8 cellular contexts compared by ENCODE assay signal in genomic region chr3:170811928-170812591, GRCh38. TPM values are rescaled to one million over a fixed set of nuclear protein-coding genes. Genes with fewer than 3 reads are reported as not detected.
A peak's percentile ranks its signal among the peaks of the same experiment; 100 is the strongest.
DNase-seq lines count a peak whose midpoint lies in the region; ATAC-seq and TF ChIP-seq lines count a peak whose summit lies in the region.

No MANE protein-coding gene starts in this region.

- TF ChIP-seq CTCF in AG09309 (IDR thresholded peaks at IDR 0.05; ENCODE audit: control insufficient read depth, insufficient read depth, low read depth, low read length, missing control alignments) (peak; percentile 93), dorsolateral prefrontal cortex (IDR thresholded peaks at IDR 0.05 in 54 of 56, conservative IDR thresholded peaks at IDR 0.05 in 2 of 56; ENCODE audit: low read depth in 1 of 56, partially characterized antibody in 56 of 56) (peak; percentile 85 to 98 (median 94))

- ATAC-seq in GM19023 (IDR thresholded peaks at IDR 0.05; ENCODE audit: unreplicated experiment) (peak; percentile 77), HG03520 (IDR thresholded peaks at IDR 0.05; ENCODE audit: unreplicated experiment) (peak; percentile 78)

- H3K27me3 ChIP-seq in dorsolateral prefrontal cortex, result no peaks in the 10 kb centered on the region

- DNase-seq in AG09309 (ENCODE audit: low read depth) (peak; percentile 64), NCI-H748 (lab: John Stamatoyannopoulos, UW; ENCODE audit: unreplicated experiment) (peak; percentile 73), dorsolateral prefrontal cortex (peak; percentile 32 to 84 (median 54)), lung microvascular endothelial cell (ENCODE audit: low read depth in 2 of 2) (peak; percentile 78 to 90)
- peak; percentile 35 to 63 for DNase-seq in activated CD4-positive, alpha-beta T cell treated with anti-CD3 and anti-CD28 coated beads, Interleukin-2, amount 50 U/mL, for 24 hours (ENCODE audit: low read depth in 1 of 2, low spot score in 1 of 2)
- DNase-seq in stimulated activated CD8-positive, alpha-beta memory T cell treated with anti-CD3 and anti-CD28 coated beads, Interleukin-15, amount 100 ng/mL, for 1 hour (ENCODE audit: low read depth), result peak; percentile 41

- H3K27ac ChIP-seq in dorsolateral prefrontal cortex, result peak overlapping the region in 38 of 59 donors; percentile 1 to 71 (median 48)

- intact Hi-C loops in dorsolateral prefrontal cortex (cut with DNase I), result loop anchor here (1.0 to 10.0 kb wide), 8 partner anchors 120 to 627 kb away; partner anchors contain the start of genes CLDN11 (in 1 of the 2) and PHC3 (in 1 of the 2)

- H3K4me3 ChIP-seq in AG09309 (ENCODE audit: control insufficient read depth, low read depth, low read length), result no peak overlapping the region
- no peak overlapping the region for H3K4me3 ChIP-seq in dorsolateral prefrontal cortex

RNA-seq across cellular contexts. Expression of gene RPL22L1, which starts 57.9 kb away (rescaled TPM):
- total RNA-seq in dorsolateral prefrontal cortex (10 to 100 TPM in 72 of 120 experiments, 1 to 10 TPM in 48; 4.5 to 20.8 (median 10.7) TPM), lung microvascular endothelial cell (11.9 and 36.4 TPM in 2 replicates)
